24 cellular contexts compared by ENCODE assay signal in the genomic region with DNA sequence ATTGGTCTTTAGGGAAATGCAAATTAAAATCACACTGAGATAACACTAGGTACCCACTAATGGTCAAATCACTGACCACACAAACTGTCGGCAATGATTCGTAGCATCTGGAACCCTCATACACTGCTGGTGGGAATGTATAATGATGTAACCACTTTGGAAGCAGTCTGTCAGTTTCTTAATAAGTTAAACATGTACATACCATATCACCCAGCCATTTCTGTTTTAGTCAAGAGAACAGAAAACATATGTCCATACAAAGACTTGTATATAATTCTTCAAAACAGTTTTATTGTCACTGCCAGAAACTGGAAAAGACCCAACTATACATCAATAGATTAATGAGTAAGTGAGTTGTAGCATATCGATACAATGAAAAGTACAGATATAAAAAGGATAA.
DNase-seq lines count a peak whose midpoint lies in the region; ATAC-seq, FAIRE-seq and TF ChIP-seq lines count a peak whose summit lies in the region.
"Had no signal": no experiment of that assay in that cellular context is flagged by ENCODE, and none has a peak within 500 bp of the region (broad histone marks: within the 10 kb centered on the region; RNA-seq: fewer than 3 reads in every experiment).

No MANE protein-coding gene starts in this region.

- no peaks in the 10 kb centered on the region for H3K4me1 ChIP-seq in HepG2 (ENCODE audit: insufficient read depth, low read length)
- no peaks in the 10 kb centered on the region for H3K4me1 ChIP-seq in right lobe of liver
- H3K4me1 ChIP-seq in astrocyte (ENCODE audit: insufficient read depth, low read length) = no peaks in the 10 kb centered on the region
- peaks cover 4% of the 10 kb centered on the region for H3K4me1 ChIP-seq in smooth muscle cell (ENCODE audit: low read depth)
- H3K4me1 ChIP-seq: BLaER1, Caco-2 had no signal

- TF ChIP-seq RAD21 in HepG2 (CRISPR knock-in tag; IDR thresholded peaks at IDR 0.05) = no peak

- H2AFZ ChIP-seq in HepG2 (ENCODE audit: low read length) = no peak overlapping the region
- no peak overlapping the region for H2AFZ ChIP-seq in astrocyte (ENCODE audit: low read depth, low read length)
- no peak overlapping the region for H2AFZ ChIP-seq in smooth muscle cell (ENCODE audit: low read depth)
- H2AFZ ChIP-seq: GM23338 had no signal

- TF ChIP-seq EP300 in HepG2 (IDR thresholded peaks at IDR 0.05; ENCODE audit: low read depth in 2 of 2, low read length in 2 of 2) (no peak), HepG2 (CRISPR knock-in tag; IDR thresholded peaks at IDR 0.05; ENCODE audit: borderline replicate concordance) (no peak)

- H3K27me3 Mint-ChIP-seq in astrocyte (ENCODE audit: low read depth, unreplicated experiment) = no peaks in the 10 kb centered on the region
- H3K27me3 Mint-ChIP-seq: B cell; CD4-positive, CD25-positive, alpha-beta regulatory T cell had no signal

- intact Hi-C loops in HepG2 (cut with micrococcal nuclease; ENCODE audit: unreplicated experiment) (no loop called here), right lobe of liver (cut with DNase I) (no loop called here)

- WGBS in HepG2 (ENCODE audit: low lambda C conversion rate) = 20% methylated on average over 3 of the region's 3 CpGs
- 68% methylated on average over 3 of the region's 3 CpGs for WGBS in right lobe of liver (ENCODE audit: insufficient coverage, low coverage, low lambda C conversion rate, missing lambda C conversion rate)
- WGBS in smooth muscle cell (ENCODE audit: low lambda C conversion rate) = 44% methylated on average over 3 of the region's 3 CpGs

- H3K79me2 ChIP-seq in HepG2 (ENCODE audit: insufficient read depth, low read length) (no peaks in the 10 kb centered on the region), astrocyte (ENCODE audit: insufficient read depth, low read length) (no peaks in the 10 kb centered on the region), smooth muscle cell (ENCODE audit: low read depth) (no peaks in the 10 kb centered on the region)

- DNase-seq in HepG2 (ENCODE audit: low spot score) (no peak), right lobe of liver (no peak), astrocyte (ENCODE audit: low read depth) (no peak), kidney tubule cell (ENCODE audit: low spot score) (peak; percentile 47), smooth muscle cell (lab: John Stamatoyannopoulos, UW; ENCODE audit: unreplicated experiment) (no peak), germinal center (ENCODE audit: low spot score) (no peak)
- DNase-seq: Caco-2; CD4-positive, CD25-positive, alpha-beta regulatory T cell; CD8-positive, alpha-beta T cell; DMS153; DND-41; H9 had no signal

- TF ChIP-seq CTCF in HepG2 (CRISPR knock-in tag; IDR thresholded peaks at IDR 0.05) (no peak), right lobe of liver (IDR thresholded peaks at IDR 0.05) (no peak), astrocyte (IDR thresholded peaks at IDR 0.05; ENCODE audit: insufficient read depth, low read depth, low read length) (no peak), smooth muscle cell (IDR thresholded peaks at IDR 0.05; ENCODE audit: borderline replicate concordance, insufficient read depth, poor library complexity, severe bottlenecking) (no peak)

- H3F3A ChIP-seq in smooth muscle cell (ENCODE audit: low read depth) = peaks cover 8% of the 10 kb centered on the region

- H3K9ac ChIP-seq in HepG2 (ENCODE audit: insufficient read depth, low read depth, low read length) (no peak overlapping the region), astrocyte (ENCODE audit: low read length) (no peak overlapping the region), smooth muscle cell (ENCODE audit: low read depth) (no peak overlapping the region)
- H3K9ac ChIP-seq: BLaER1 had no signal

- no peaks in the 10 kb centered on the region for H3K9me3 ChIP-seq in HepG2 (ENCODE audit: low read length)
- no peaks in the 10 kb centered on the region for H3K9me3 ChIP-seq in right lobe of liver
- H3K9me3 ChIP-seq in astrocyte (ENCODE audit: insufficient read depth, low read depth, low read length) = no peaks in the 10 kb centered on the region
- no peaks in the 10 kb centered on the region for H3K9me3 ChIP-seq in smooth muscle cell (replicated peaks; ENCODE audit: low read depth)
- H3K9me3 ChIP-seq: BLaER1, Caco-2 had no signal

- H3K4me3 ChIP-seq in HepG2 (replicated peaks in 1 of 3; ENCODE audit: insufficient read depth in 1 of 3, low read depth in 2 of 3, low read length in 3 of 3) (no peak overlapping the region), right lobe of liver (no peak overlapping the region), astrocyte (ENCODE audit: insufficient read depth, low read depth, low read length) (no peak overlapping the region), smooth muscle cell (no peak overlapping the region)
- H3K4me3 ChIP-seq: BLaER1, GM23338 had no signal

- H3K27ac Mint-ChIP-seq in astrocyte (ENCODE audit: unreplicated experiment) = peak overlapping the region; percentile 58
- H3K27ac Mint-ChIP-seq: B cell; CD4-positive, CD25-positive, alpha-beta regulatory T cell; CD8-positive, alpha-beta T cell; GM23338; H9 had no signal

- H3K27ac ChIP-seq in HepG2 (ENCODE audit: extremely low read length, insufficient read depth, low read length) (no peak overlapping the region), right lobe of liver (no peak overlapping the region), astrocyte (ENCODE audit: low read depth, low read length) (no peak overlapping the region), smooth muscle cell (ENCODE audit: low read depth) (no peak overlapping the region)
- H3K27ac ChIP-seq: 22Rv1, BLaER1, C4-2B had no signal

- CTCF ChIA-PET in HepG2 (lab: Yijun Ruan, JAX; ENCODE audit: low intra/inter-chr PET ratio, low total read pairs) = no interaction called here

- no peaks in the 10 kb centered on the region for H3K36me3 Mint-ChIP-seq in astrocyte (ENCODE audit: low read depth, unreplicated experiment)
- H3K36me3 Mint-ChIP-seq: CD4-positive, CD25-positive, alpha-beta regulatory T cell; CD8-positive, alpha-beta T cell had no signal

- peaks cover 21% of the 10 kb centered on the region for H3K4me1 Mint-ChIP-seq in astrocyte (ENCODE audit: low read depth, unreplicated experiment)
- H3K4me1 Mint-ChIP-seq: B cell; CD4-positive, CD25-positive, alpha-beta regulatory T cell; GM23338 had no signal

- H3K4me2 ChIP-seq in HepG2 (ENCODE audit: low read depth, low read length) (no peak overlapping the region), astrocyte (ENCODE audit: low read length) (no peak overlapping the region), smooth muscle cell (peak overlapping the region; percentile 32)
- H3K4me2 ChIP-seq: BLaER1, GM23338 had no signal

- BruUV-seq in HepG2 (replicated peaks; lab: Mats Ljungman, UMichigan) = no TSS peak

- no peak for ATAC-seq in HepG2
- no peak for ATAC-seq in right lobe of liver
- no peak for ATAC-seq in HG03196 (IDR thresholded peaks at IDR 0.05; ENCODE audit: unreplicated experiment)
- ATAC-seq in GM21528 (IDR thresholded peaks at IDR 0.05; ENCODE audit: low FRiP score, unreplicated experiment) = no peak
- ATAC-seq: CD8-positive, alpha-beta T cell; GM23338; HCT116 had no signal

- no peaks in the 10 kb centered on the region for H3K9me3 Mint-ChIP-seq in astrocyte (ENCODE audit: unreplicated experiment)
- H3K9me3 Mint-ChIP-seq: CD8-positive, alpha-beta T cell; GM23338; H9 had no signal

- no peaks in the 10 kb centered on the region for H4K20me1 ChIP-seq in HepG2 (ENCODE audit: insufficient read depth, low read length)
- no peaks in the 10 kb centered on the region for H4K20me1 ChIP-seq in astrocyte (ENCODE audit: insufficient read depth, low read length)
- H4K20me1 ChIP-seq in smooth muscle cell (ENCODE audit: low read depth) = no peaks in the 10 kb centered on the region
- H4K20me1 ChIP-seq: BLaER1 had no signal

- H3K27me3 ChIP-seq in HepG2 (ENCODE audit: control insufficient read depth in 1 of 2, insufficient read depth in 2 of 2, low read length in 2 of 2) (no peaks in the 10 kb centered on the region), right lobe of liver (no peaks in the 10 kb centered on the region), astrocyte (ENCODE audit: insufficient read depth, low read length) (no peaks in the 10 kb centered on the region), smooth muscle cell (ENCODE audit: low read depth) (no peaks in the 10 kb centered on the region)
- H3K27me3 ChIP-seq: BLaER1 had no signal

- POLR2A ChIA-PET in HepG2 (lab: Yijun Ruan, JAX) = no interaction called here

- FAIRE-seq in HepG2 (lab: Jason Lieb, UNC) (no peak), astrocyte (lab: Jason Lieb, UNC) (no peak)
- FAIRE-seq: A204.1, G401.6, GM12892, GM19239 had no signal

- no peak overlapping the region for H3K4me3 Mint-ChIP-seq in astrocyte (ENCODE audit: unreplicated experiment)
- H3K4me3 Mint-ChIP-seq: B cell; CD4-positive, CD25-positive, alpha-beta regulatory T cell; CD8-positive, alpha-beta T cell; GM23338; H9 had no signal

- TF ChIP-seq POLR2A in HepG2 (IDR thresholded peaks at IDR 0.05; ENCODE audit: insufficient read depth in 1 of 2, low read depth in 2 of 2, low read length in 2 of 2) (no peak), right lobe of liver (IDR thresholded peaks at IDR 0.05) (no peak)

- in situ Hi-C loops in HepG2 (cut with HindIII; ENCODE audit: extremely low pct_ligation_motif_present, low pct_unique_long_range_greater_than_20kb) = no loop called here

- H3K36me3 ChIP-seq in HepG2 (replicated peaks in 1 of 2; ENCODE audit: control insufficient read depth in 1 of 2, insufficient read depth in 2 of 2, low read length in 2 of 2) = no peaks in the 10 kb centered on the region
- H3K36me3 ChIP-seq in right lobe of liver = no peaks in the 10 kb centered on the region
- H3K36me3 ChIP-seq in astrocyte (ENCODE audit: insufficient read depth, low read length) = no peaks in the 10 kb centered on the region
- H3K36me3 ChIP-seq in smooth muscle cell (ENCODE audit: low read depth) = no peaks in the 10 kb centered on the region
- H3K36me3 ChIP-seq: BLaER1 had no signal

TF ChIP-seq in HepG2, 621 proteins besides CTCF, POLR2A, EP300 and RAD21 (continues in another document):
- TF ChIP-seq ATF7 (IDR thresholded peaks at IDR 0.05) (0 out of 2 replicates have a peak, but pooled peaks have one; percentile 1), ATF7 (CRISPR knock-in tag; IDR thresholded peaks at IDR 0.05) (no peak), ZNF501 (CRISPR knock-in tag; IDR thresholded peaks at IDR 0.05) (no peak)
